ENCODE assay signal across 31 cellular contexts in genomic region chr12:111259231-111259630, GRCh38.
DNase-seq lines count a peak whose midpoint lies in the region; ATAC-seq, FAIRE-seq and TF ChIP-seq lines count a peak whose summit lies in the region.
"Had no signal": no experiment of that assay in that cellular context is flagged by ENCODE, and none has a peak within 500 bp of the region (broad histone marks: within the 10 kb centered on the region; RNA-seq: fewer than 3 reads in every experiment).

No MANE protein-coding gene starts in this region.

- H3K36me3 ChIP-seq in HepG2 (replicated peaks in 1 of 2; ENCODE audit: control insufficient read depth in 1 of 2, insufficient read depth in 2 of 2, low read length in 2 of 2): no peaks in the 10 kb centered on the region
- peaks cover 0 to 8% (median 0%) of the 10 kb centered on the region in 4 donors for H3K36me3 ChIP-seq in right lobe of liver
- no peaks in the 10 kb centered on the region for H3K36me3 ChIP-seq in K562 (ENCODE audit: control insufficient read depth, insufficient read depth, low read length)
- H3K36me3 ChIP-seq: BE2C; BLaER1; BLaER1 treated with 17β-estradiol and CSF1 and Interleukin-3, amounts not matched to agents 10 nM and 100 nM had no signal

- H3K4me1 ChIP-seq in HepG2 (ENCODE audit: insufficient read depth, low read length) (no peaks in the 10 kb centered on the region), right lobe of liver (no peaks in the 10 kb centered on the region), K562 (replicated peaks in 1 of 2; ENCODE audit: control insufficient read depth in 2 of 2, insufficient read depth in 2 of 2, low read length in 2 of 2) (no peaks in the 10 kb centered on the region; a peak in 1 of 5 replicates)
- H3K4me1 ChIP-seq: A549, BE2C, Caco-2 had no signal

- H3K4me3 ChIP-seq in HepG2 (replicated peaks in 1 of 3; ENCODE audit: insufficient read depth in 1 of 3, low read depth in 2 of 3, low read length in 3 of 3): no peak overlapping the region
- H3K4me3 ChIP-seq in right lobe of liver: no peak overlapping the region
- no peak overlapping the region for H3K4me3 ChIP-seq in K562
- H3K4me3 ChIP-seq: A549; BLaER1; BLaER1 treated with 17β-estradiol and CSF1 and Interleukin-3, amounts not matched to agents 10 nM and 100 nM had no signal

- no TSS peak for BruUV-seq in HepG2 (replicated peaks; lab: Mats Ljungman, UMichigan)
- no TSS peak for BruUV-seq in K562 (replicated peaks; lab: Mats Ljungman, UMichigan)

- ATAC-seq in HepG2 (no peak), right lobe of liver (no peak), K562 (no peak)
- ATAC-seq: A549; CD8-positive, alpha-beta T cell had no signal

- TF ChIP-seq EP300 in HepG2 (IDR thresholded peaks at IDR 0.05; ENCODE audit: low read depth in 2 of 2, low read length in 2 of 2): no peak
- no peak for TF ChIP-seq EP300 in HepG2 (CRISPR knock-in tag; IDR thresholded peaks at IDR 0.05; ENCODE audit: borderline replicate concordance)
- TF ChIP-seq EP300 in K562 (IDR thresholded peaks at IDR 0.05; ENCODE audit: low read length): no peak

- in situ Hi-C loops in HepG2 (cut with HindIII; ENCODE audit: extremely low pct_ligation_motif_present, low pct_unique_long_range_greater_than_20kb): no loop called here
- in situ Hi-C loops in K562 (cut with MboI): no loop called here

- H3K9me3 ChIP-seq in HepG2 (ENCODE audit: low read length) (no peaks in the 10 kb centered on the region), right lobe of liver (no peaks in the 10 kb centered on the region), K562 (replicated peaks; ENCODE audit: control insufficient read depth, insufficient read depth, low read depth, low read length) (no peaks in the 10 kb centered on the region)
- H3K9me3 ChIP-seq: A549; BE2C; BLaER1; BLaER1 treated with 17β-estradiol and CSF1 and Interleukin-3, amounts not matched to agents 10 nM and 100 nM; Caco-2 had no signal

- H3K79me2 ChIP-seq in HepG2 (ENCODE audit: insufficient read depth, low read length) (no peaks in the 10 kb centered on the region), K562 (ENCODE audit: control insufficient read depth, insufficient read depth, low read length) (no peaks in the 10 kb centered on the region)

- no peak for TF ChIP-seq CTCF in HepG2 (CRISPR knock-in tag; IDR thresholded peaks at IDR 0.05)
- no peak for TF ChIP-seq CTCF in right lobe of liver (IDR thresholded peaks at IDR 0.05)
- no peak for TF ChIP-seq CTCF in K562 (IDR thresholded peaks at IDR 0.05 in 2 of 3, conservative IDR thresholded peaks at IDR 0.05 in 1 of 3; ENCODE audit: insufficient read depth in 2 of 3, low read depth in 1 of 3, low read length in 3 of 3)

- FAIRE-seq in HepG2 (lab: Jason Lieb, UNC): no peak
- FAIRE-seq in K562 (lab: Jason Lieb, UNC): no peak
- FAIRE-seq: A204.1, A549, D721Med had no signal

- POLR2A ChIA-PET in HepG2 (lab: Yijun Ruan, JAX) (no interaction called here), K562 (lab: Yijun Ruan, JAX) (no interaction called here)

- H3K27ac ChIP-seq in HepG2 (ENCODE audit: extremely low read length, insufficient read depth, low read length) (no peak overlapping the region), right lobe of liver (no peak overlapping the region), K562 (ENCODE audit: extremely low read depth, low read depth, low read length) (no peak overlapping the region)
- H3K27ac ChIP-seq: 22Rv1; A549; BLaER1; BLaER1 treated with 17β-estradiol and CSF1 and Interleukin-3, amounts not matched to agents 10 nM and 100 nM; C4-2B had no signal

- CTCF ChIA-PET in HepG2 (lab: Yijun Ruan, JAX; ENCODE audit: low intra/inter-chr PET ratio, low total read pairs): no interaction called here
- CTCF ChIA-PET in K562 (lab: Yijun Ruan, JAX; ENCODE audit: low intra/inter-chr PET ratio): interaction anchor here (0.9 kb wide), 1 partner anchor 1866 kb away, joined by 3 read pairs; no protein-coding TSS in a partner anchor

- H3K4me2 ChIP-seq in HepG2 (ENCODE audit: low read depth, low read length): no peak overlapping the region
- no peak overlapping the region for H3K4me2 ChIP-seq in K562 (ENCODE audit: insufficient read depth, low read length)
- H3K4me2 ChIP-seq: A549; BLaER1; BLaER1 treated with 17β-estradiol and CSF1 and Interleukin-3, amounts not matched to agents 10 nM and 100 nM had no signal

- H3K9me1 ChIP-seq in K562 (ENCODE audit: control insufficient read depth, insufficient read depth, low read length): no peaks in the 10 kb centered on the region

- DNase-seq in HepG2 (ENCODE audit: low spot score) (no peak), right lobe of liver (no peak), K562 (ENCODE audit: extremely low read depth in 1 of 4, low spot score in 3 of 4) (no peak), HK-2 (ENCODE audit: unreplicated experiment) (no peak)
- DNase-seq: 8988T; ACHN; AML-193; BE2C; C1 segment of cervical spinal cord; Caco-2; Calu3; CD4-positive, alpha-beta memory T cell; CD4-positive, alpha-beta T cell; CD4-positive, CD25-positive, alpha-beta regulatory T cell; CD8-positive, alpha-beta memory T cell; CD8-positive, alpha-beta T cell; COR-L47; DMS 273 treated with DMSO at 0.1 percent for 48 hours; DMS153; DMS53; DMS79; DMS79 treated with DMSO at 0.1 percent for 48 hours; DND-41; EL had no signal

- H4K20me1 ChIP-seq in HepG2 (ENCODE audit: insufficient read depth, low read length) (no peaks in the 10 kb centered on the region), K562 (replicated peaks; ENCODE audit: control insufficient read depth, insufficient read depth, low read length) (no peaks in the 10 kb centered on the region; the same call in 1 of the 2 replicates)
- H4K20me1 ChIP-seq: BLaER1; BLaER1 treated with 17β-estradiol and CSF1 and Interleukin-3, amounts not matched to agents 10 nM and 100 nM had no signal

- peaks cover 4% of the 10 kb centered on the region in 2 experiments; a peak in 3 of 5 replicates for H3K27me3 ChIP-seq in HepG2 (ENCODE audit: control insufficient read depth in 1 of 2, insufficient read depth in 2 of 2, low read length in 2 of 2)
- H3K27me3 ChIP-seq in right lobe of liver: no peaks in the 10 kb centered on the region
- H3K27me3 ChIP-seq in K562 (ENCODE audit: control insufficient read depth in 2 of 2, insufficient read depth in 2 of 2, low read length in 2 of 2): peaks cover 11 to 41% of the 10 kb centered on the region in 2 experiments; a peak in 3 of 5 replicates
- H3K27me3 ChIP-seq: BE2C; BLaER1; BLaER1 treated with 17β-estradiol and CSF1 and Interleukin-3, amounts not matched to agents 10 nM and 100 nM had no signal

- 22% methylated on average over 4 of the region's 4 CpGs for WGBS in HepG2 (ENCODE audit: low lambda C conversion rate)
- 85% methylated on average over 4 of the region's 4 CpGs for WGBS in right lobe of liver (ENCODE audit: insufficient coverage, low coverage, low lambda C conversion rate, missing lambda C conversion rate)
- WGBS in K562 (ENCODE audit: insufficient coverage, low coverage, missing lambda C conversion rate): 2% methylated on average over 4 of the region's 4 CpGs

- no peak for TF ChIP-seq RAD21 in HepG2 (CRISPR knock-in tag; IDR thresholded peaks at IDR 0.05)
- TF ChIP-seq RAD21 in K562 (CRISPR knock-in tag; conservative IDR thresholded peaks at IDR 0.05 in 1 of 2, IDR thresholded peaks at IDR 0.05 in 1 of 2): no peak

- H3K9ac ChIP-seq in HepG2 (ENCODE audit: insufficient read depth, low read depth, low read length) (no peak overlapping the region), K562 (ENCODE audit: insufficient read depth in 1 of 2, low read depth in 2 of 2, low read length in 2 of 2) (no peak overlapping the region)
- H3K9ac ChIP-seq: BLaER1; BLaER1 treated with 17β-estradiol and CSF1 and Interleukin-3, amounts not matched to agents 10 nM and 100 nM had no signal

- intact Hi-C loops in HepG2 (cut with micrococcal nuclease; ENCODE audit: unreplicated experiment) (no loop called here), right lobe of liver (cut with DNase I) (no loop called here), K562 (cut with micrococcal nuclease) (no loop called here)

- H2AFZ ChIP-seq in HepG2 (ENCODE audit: low read length): no peak overlapping the region
- H2AFZ ChIP-seq in K562 (ENCODE audit: low read depth, low read length): no peak overlapping the region

- TF ChIP-seq POLR2A in HepG2 (IDR thresholded peaks at IDR 0.05; ENCODE audit: insufficient read depth in 1 of 2, low read depth in 2 of 2, low read length in 2 of 2) (no peak), right lobe of liver (IDR thresholded peaks at IDR 0.05) (no peak), K562 (conservative IDR thresholded peaks at IDR 0.05) (no peak)

TF ChIP-seq in HepG2, 621 proteins besides CTCF, POLR2A, EP300 and RAD21 (continues in another document):
- TF ChIP-seq YEATS2 (CRISPR knock-in tag; IDR thresholded peaks at IDR 0.05; ENCODE audit: borderline replicate concordance): no peak

Comparison
In these comparisons a context has a peak if more than half of its experiments do, and no peak if none do; other contexts are left out.
1. Of the 241 proteins assayed by ChIP-seq in both HepG2 and K562: peak only in HepG2: none; only in K562: none; in both: ZBTB40; in neither: 240.